Comparison of ENCODE assay signal across 1 cellular context in the genomic region with DNA sequence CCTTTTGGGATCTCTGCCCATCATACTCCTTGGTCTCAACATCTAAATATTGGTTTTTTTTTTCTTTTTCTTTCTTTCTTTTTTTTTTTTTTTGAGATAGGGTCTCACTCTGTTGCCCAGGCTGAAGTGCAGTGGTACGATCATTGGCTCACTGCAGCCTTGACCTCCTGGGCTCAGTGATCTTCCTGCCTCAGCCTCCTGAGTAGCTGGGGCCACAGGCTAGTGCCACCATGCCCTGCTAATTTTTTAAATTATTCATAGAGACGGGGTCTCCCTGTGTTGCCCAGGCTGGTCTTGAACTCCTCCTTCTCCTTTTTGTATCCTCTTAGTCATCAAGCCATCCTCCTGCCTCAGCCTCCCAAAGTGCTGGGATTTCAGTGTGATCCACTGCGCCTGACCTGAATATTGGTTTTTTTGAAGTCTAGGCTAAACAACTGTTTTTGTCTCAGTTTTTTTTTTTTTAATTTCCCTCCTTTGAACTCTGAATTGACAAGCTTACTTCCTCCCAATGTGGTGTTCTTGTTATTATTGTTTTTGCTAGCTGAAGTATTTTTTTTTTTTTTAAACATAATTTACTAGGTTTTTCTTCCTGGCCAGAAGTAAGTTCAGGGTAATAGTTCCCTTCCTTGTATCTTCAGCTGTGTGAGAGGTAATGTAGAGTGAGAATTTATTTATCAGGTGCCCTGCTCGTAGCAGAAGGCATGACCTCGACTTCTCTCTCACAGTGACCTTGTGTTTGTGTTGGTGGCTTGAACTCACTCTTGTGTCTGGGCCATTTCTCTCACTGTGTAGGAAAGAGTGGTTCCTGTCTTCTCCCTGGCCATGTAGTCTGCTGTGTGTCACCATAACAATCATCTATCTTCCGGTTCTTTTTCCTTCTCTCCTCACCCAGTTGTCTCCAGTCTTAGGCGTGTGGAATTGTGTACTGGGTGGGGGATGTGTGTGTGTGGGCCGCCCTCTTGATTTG.
TF ChIP-seq lines count a peak whose summit lies in the region.

No MANE protein-coding gene starts in this region.

TF ChIP-seq in SK-N-SH treated with all-trans-retinoic acid at 6 μM for 48 hours, 23 proteins besides CTCF, POLR2A, EP300 and RAD21 (continued from another document):
- TF ChIP-seq, protein P1, sequence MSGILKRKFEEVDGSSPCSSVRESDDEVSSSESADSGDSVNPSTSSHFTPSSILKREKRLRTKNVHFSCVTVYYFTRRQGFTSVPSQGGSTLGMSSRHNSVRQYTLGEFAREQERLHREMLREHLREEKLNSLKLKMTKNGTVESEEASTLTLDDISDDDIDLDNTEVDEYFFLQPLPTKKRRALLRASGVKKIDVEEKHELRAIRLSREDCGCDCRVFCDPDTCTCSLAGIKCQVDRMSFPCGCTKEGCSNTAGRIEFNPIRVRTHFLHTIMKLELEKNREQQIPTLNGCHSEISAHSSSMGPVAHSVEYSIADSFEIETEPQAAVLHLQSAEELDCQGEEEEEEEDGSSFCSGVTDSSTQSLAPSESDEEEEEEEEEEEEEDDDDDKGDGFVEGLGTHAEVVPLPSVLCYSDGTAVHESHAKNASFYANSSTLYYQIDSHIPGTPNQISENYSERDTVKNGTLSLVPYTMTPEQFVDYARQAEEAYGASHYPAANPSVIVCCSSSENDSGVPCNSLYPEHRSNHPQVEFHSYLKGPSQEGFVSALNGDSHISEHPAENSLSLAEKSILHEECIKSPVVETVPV (CRISPR knock-in tag; IDR thresholded peaks at IDR 0.05) = no peak
- TF ChIP-seq CSDC2 (CRISPR knock-in tag; IDR thresholded peaks at IDR 0.05) = no peak
- no peak for TF ChIP-seq ISL1 (CRISPR knock-in tag; IDR thresholded peaks at IDR 0.05)
- TF ChIP-seq RARB (CRISPR knock-in tag; IDR thresholded peaks at IDR 0.05) = no peak
- TF ChIP-seq, protein P2, sequence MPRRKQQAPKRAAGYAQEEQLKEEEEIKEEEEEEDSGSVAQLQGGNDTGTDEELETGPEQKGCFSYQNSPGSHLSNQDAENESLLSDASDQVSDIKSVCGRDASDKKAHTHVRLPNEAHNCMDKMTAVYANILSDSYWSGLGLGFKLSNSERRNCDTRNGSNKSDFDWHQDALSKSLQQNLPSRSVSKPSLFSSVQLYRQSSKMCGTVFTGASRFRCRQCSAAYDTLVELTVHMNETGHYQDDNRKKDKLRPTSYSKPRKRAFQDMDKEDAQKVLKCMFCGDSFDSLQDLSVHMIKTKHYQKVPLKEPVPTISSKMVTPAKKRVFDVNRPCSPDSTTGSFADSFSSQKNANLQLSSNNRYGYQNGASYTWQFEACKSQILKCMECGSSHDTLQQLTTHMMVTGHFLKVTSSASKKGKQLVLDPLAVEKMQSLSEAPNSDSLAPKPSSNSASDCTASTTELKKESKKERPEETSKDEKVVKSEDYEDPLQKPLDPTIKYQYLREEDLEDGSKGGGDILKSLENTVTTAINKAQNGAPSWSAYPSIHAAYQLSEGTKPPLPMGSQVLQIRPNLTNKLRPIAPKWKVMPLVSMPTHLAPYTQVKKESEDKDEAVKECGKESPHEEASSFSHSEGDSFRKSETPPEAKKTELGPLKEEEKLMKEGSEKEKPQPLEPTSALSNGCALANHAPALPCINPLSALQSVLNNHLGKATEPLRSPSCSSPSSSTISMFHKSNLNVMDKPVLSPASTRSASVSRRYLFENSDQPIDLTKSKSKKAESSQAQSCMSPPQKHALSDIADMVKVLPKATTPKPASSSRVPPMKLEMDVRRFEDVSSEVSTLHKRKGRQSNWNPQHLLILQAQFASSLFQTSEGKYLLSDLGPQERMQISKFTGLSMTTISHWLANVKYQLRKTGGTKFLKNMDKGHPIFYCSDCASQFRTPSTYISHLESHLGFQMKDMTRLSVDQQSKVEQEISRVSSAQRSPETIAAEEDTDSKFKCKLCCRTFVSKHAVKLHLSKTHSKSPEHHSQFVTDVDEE (CRISPR knock-in tag; IDR thresholded peaks at IDR 0.05) = no peak
- no peak for TF ChIP-seq OSR1 (CRISPR knock-in tag; IDR thresholded peaks at IDR 0.05)
- TF ChIP-seq ZNF70 (CRISPR knock-in tag; IDR thresholded peaks at IDR 0.05) = no peak
- TF ChIP-seq, protein P3, sequence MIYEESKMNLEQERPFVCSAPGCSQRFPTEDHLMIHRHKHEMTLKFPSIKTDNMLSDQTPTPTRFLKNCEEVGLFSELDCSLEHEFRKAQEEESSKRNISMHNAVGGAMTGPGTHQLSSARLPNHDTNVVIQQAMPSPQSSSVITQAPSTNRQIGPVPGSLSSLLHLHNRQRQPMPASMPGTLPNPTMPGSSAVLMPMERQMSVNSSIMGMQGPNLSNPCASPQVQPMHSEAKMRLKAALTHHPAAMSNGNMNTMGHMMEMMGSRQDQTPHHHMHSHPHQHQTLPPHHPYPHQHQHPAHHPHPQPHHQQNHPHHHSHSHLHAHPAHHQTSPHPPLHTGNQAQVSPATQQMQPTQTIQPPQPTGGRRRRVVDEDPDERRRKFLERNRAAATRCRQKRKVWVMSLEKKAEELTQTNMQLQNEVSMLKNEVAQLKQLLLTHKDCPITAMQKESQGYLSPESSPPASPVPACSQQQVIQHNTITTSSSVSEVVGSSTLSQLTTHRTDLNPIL (CRISPR knock-in tag; IDR thresholded peaks at IDR 0.05; ENCODE audit: low read depth) = no peak
- no peak for TF ChIP-seq ESRRG (CRISPR knock-in tag; IDR thresholded peaks at IDR 0.05)
- TF ChIP-seq, protein P4, sequence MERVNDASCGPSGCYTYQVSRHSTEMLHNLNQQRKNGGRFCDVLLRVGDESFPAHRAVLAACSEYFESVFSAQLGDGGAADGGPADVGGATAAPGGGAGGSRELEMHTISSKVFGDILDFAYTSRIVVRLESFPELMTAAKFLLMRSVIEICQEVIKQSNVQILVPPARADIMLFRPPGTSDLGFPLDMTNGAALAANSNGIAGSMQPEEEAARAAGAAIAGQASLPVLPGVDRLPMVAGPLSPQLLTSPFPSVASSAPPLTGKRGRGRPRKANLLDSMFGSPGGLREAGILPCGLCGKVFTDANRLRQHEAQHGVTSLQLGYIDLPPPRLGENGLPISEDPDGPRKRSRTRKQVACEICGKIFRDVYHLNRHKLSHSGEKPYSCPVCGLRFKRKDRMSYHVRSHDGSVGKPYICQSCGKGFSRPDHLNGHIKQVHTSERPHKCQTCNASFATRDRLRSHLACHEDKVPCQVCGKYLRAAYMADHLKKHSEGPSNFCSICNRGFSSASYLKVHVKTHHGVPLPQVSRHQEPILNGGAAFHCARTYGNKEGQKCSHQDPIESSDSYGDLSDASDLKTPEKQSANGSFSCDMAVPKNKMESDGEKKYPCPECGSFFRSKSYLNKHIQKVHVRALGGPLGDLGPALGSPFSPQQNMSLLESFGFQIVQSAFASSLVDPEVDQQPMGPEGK (CRISPR knock-in tag; IDR thresholded peaks at IDR 0.05; ENCODE audit: borderline replicate concordance) = no peak
